Comparison of ENCODE assay signal across 1 cellular context in the genomic region with DNA sequence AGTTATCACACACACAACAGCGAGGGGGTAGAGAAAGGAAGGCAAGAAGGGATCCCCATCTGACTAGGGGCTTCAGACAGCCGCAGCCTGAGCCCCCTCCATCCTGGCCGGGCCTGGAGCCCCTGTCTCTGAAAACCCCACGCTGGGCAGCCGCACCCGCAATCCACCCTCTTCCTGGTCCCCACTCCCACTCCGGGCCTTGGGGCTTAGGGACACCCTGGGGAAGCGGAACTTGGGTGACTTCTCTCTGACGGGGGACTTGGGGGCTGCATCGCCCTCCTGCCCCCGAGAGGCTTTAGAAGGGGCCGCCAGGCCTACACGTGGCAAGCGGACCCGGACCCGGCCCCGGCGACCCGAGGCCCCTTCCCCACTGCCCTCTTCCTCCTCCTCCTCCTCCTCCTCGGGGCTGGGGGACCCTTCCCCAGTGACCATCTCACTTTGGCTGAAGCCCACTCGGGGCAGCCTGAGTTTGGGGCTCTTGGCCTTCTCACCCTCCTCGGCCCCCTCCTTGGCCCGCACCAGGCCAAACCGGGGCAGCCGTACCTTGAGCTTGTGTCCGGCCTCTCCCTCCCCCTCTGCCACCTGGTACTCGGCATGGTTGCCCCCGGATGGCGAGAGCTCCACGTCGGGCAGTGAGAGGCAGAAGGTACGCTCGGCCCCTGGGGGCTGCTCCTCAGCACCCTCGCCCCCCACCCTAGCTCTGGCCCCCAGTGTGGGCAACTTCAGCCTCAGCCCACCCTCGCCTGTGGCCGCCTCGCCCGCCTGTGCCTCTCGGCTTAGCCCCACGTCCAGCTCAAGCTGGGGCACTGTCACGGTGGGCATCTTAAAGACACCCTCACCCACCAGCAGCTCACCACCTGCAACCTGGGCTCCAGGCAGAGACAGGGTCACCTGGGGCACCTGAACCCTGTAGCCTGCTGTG.
A peak's percentile ranks its signal among the peaks of the same experiment; 100 is the strongest.
TF ChIP-seq lines count a peak whose summit lies in the region.

No MANE protein-coding gene starts in this region.

TF ChIP-seq in HEK293, 187 proteins besides CTCF, POLR2A, EP300 and RAD21:
- TF ChIP-seq, protein P1, sequence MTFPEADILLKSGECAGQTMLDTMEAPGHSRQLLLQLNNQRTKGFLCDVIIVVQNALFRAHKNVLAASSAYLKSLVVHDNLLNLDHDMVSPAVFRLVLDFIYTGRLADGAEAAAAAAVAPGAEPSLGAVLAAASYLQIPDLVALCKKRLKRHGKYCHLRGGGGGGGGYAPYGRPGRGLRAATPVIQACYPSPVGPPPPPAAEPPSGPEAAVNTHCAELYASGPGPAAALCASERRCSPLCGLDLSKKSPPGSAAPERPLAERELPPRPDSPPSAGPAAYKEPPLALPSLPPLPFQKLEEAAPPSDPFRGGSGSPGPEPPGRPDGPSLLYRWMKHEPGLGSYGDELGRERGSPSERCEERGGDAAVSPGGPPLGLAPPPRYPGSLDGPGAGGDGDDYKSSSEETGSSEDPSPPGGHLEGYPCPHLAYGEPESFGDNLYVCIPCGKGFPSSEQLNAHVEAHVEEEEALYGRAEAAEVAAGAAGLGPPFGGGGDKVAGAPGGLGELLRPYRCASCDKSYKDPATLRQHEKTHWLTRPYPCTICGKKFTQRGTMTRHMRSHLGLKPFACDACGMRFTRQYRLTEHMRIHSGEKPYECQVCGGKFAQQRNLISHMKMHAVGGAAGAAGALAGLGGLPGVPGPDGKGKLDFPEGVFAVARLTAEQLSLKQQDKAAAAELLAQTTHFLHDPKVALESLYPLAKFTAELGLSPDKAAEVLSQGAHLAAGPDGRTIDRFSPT (tag by site-specific recombination; IDR thresholded peaks at IDR 0.05): peak; percentile 55; the same call in 1 of the 2 replicates
- TF ChIP-seq GFI1B (tag by site-specific recombination; IDR thresholded peaks at IDR 0.05): no peak
TF ChIP-seq in HEK293: peak in this region for 1.
